ENCODE assay signal across 7 cellular contexts in genomic region chr2:96538487-96539214, GRCh38. TPM values are rescaled to one million over a fixed set of nuclear protein-coding genes. Genes with fewer than 3 reads are reported as not detected.
DNase-seq lines count a peak whose midpoint lies in the region; ATAC-seq and TF ChIP-seq lines count a peak whose summit lies in the region.

No MANE protein-coding gene starts in this region.

- no peaks in the 10 kb centered on the region for H3K27me3 Mint-ChIP-seq in activated T-cell treated with anti-CD3 and anti-CD28 coated beads, Interleukin-2, amount 50 U/mL, for 4 hours (ENCODE audit: low read depth)

- no peak overlapping the region for H2BK5ac ChIP-seq in neuronal stem cell (ENCODE audit: low read length)

- DNase-seq in Karpas-422 (no peak), fibroblast of villous mesenchyme (ENCODE audit: low read depth) (peak; percentile 55), neuronal stem cell (ENCODE audit: low spot score) (peak; percentile 75), NCI-H187 (lab: John Stamatoyannopoulos, UW) (no peak)
- DNase-seq in activated T-cell treated with anti-CD3 and anti-CD28 coated beads, Interleukin-2, amount 50 U/mL, for 4 hours = peak; percentile 91

- peak overlapping the region; percentile 69 for H3K18ac ChIP-seq in neuronal stem cell (ENCODE audit: low read length)

- peaks cover 29% of the 10 kb centered on the region; the same call in 1 of the 2 replicates for H4K20me1 ChIP-seq in Karpas-422 (ENCODE audit: insufficient read depth, low read depth, low read length)

- no peak overlapping the region for H3K4me3 ChIP-seq in Karpas-422 (ENCODE audit: low read length)
- peak overlapping the region; percentile 80 for H3K4me3 ChIP-seq in fibroblast of villous mesenchyme (ENCODE audit: low read depth, low read length)
- H3K4me3 ChIP-seq in neuronal stem cell (ENCODE audit: low read length in 2 of 2) = peak overlapping the region in 1 of 2 donors; percentile 62
- H3K4me3 ChIP-seq in stomach smooth muscle (ENCODE audit: low read length in 2 of 2) = peak overlapping the region; percentile 86 to 89

- H4K8ac ChIP-seq in neuronal stem cell (ENCODE audit: low read depth, low read length) = no peak overlapping the region

- no peak overlapping the region for H2AFZ ChIP-seq in Karpas-422 (ENCODE audit: low read length)
- H2AFZ ChIP-seq in neuronal stem cell (ENCODE audit: low read length) = peak overlapping the region; percentile 92

- H2BK12ac ChIP-seq in neuronal stem cell (ENCODE audit: low read length) = no peak overlapping the region

- H3K4me1 ChIP-seq in Karpas-422 (ENCODE audit: low read length) (peaks cover 23% of the 10 kb centered on the region), neuronal stem cell (ENCODE audit: control insufficient read depth in 2 of 2, insufficient read depth in 1 of 2, low read depth in 1 of 2, low read length in 2 of 2) (peaks cover 11 to 12% of the 10 kb centered on the region in 2 donors), stomach smooth muscle (ENCODE audit: control insufficient read depth, insufficient read depth, low read length) (peaks cover 67% of the 10 kb centered on the region)

- no peak overlapping the region for H2BK15ac ChIP-seq in neuronal stem cell (ENCODE audit: low read length)

- H3K14ac ChIP-seq in neuronal stem cell (ENCODE audit: low read length) = no peak overlapping the region

- H3K4ac ChIP-seq in neuronal stem cell (ENCODE audit: low read length) = no peak overlapping the region

- H3K27me3 ChIP-seq in Karpas-422 (ENCODE audit: low read length) = no peaks in the 10 kb centered on the region
- peaks cover 9 to 36% (median 14%) of the 10 kb centered on the region in 3 experiments for H3K27me3 ChIP-seq in neuronal stem cell (ENCODE audit: control insufficient read depth in 3 of 3, insufficient read depth in 3 of 3, low read depth in 1 of 3, low read length in 3 of 3)
- H3K27me3 ChIP-seq in stomach smooth muscle (ENCODE audit: control insufficient read depth in 1 of 2, insufficient read depth in 2 of 2, low read length in 2 of 2) = no peaks in the 10 kb centered on the region

- peaks cover 30% of the 10 kb centered on the region for H3K36me3 Mint-ChIP-seq in activated T-cell treated with anti-CD3 and anti-CD28 coated beads, Interleukin-2, amount 50 U/mL, for 4 hours (ENCODE audit: insufficient read depth)

- H3K9ac ChIP-seq in Karpas-422 (ENCODE audit: low read length) (no peak overlapping the region), neuronal stem cell (ENCODE audit: low read depth, low read length, poor library complexity) (peak overlapping the region; percentile 79), stomach smooth muscle (ENCODE audit: low read length in 2 of 2) (peak overlapping the region; percentile 75 to 83)

- H3K4me1 Mint-ChIP-seq in activated T-cell treated with anti-CD3 and anti-CD28 coated beads, Interleukin-2, amount 50 U/mL, for 4 hours (ENCODE audit: low read depth) = peaks cover 61% of the 10 kb centered on the region

- no peaks in the 10 kb centered on the region for H3K79me1 ChIP-seq in neuronal stem cell (ENCODE audit: low read depth, low read length)

- H2AK5ac ChIP-seq in neuronal stem cell (ENCODE audit: low read depth, low read length) = no peak overlapping the region

- H3K4me3 Mint-ChIP-seq in activated T-cell treated with anti-CD3 and anti-CD28 coated beads, Interleukin-2, amount 50 U/mL, for 4 hours = peak overlapping the region; percentile 95

- H3K4me2 ChIP-seq in Karpas-422 (ENCODE audit: low read depth, low read length, poor library complexity, severe bottlenecking) (peak overlapping the region; percentile 92), neuronal stem cell (ENCODE audit: insufficient read depth, low read length, poor library complexity, severe bottlenecking) (peak overlapping the region; percentile 53)

- no peaks in the 10 kb centered on the region for H3K36me3 ChIP-seq in Karpas-422 (ENCODE audit: insufficient read depth, low read length)
- no peaks in the 10 kb centered on the region for H3K36me3 ChIP-seq in neuronal stem cell (replicated peaks in 1 of 2; ENCODE audit: control insufficient read depth in 2 of 2, insufficient read depth in 2 of 2, low read length in 2 of 2)
- H3K36me3 ChIP-seq in stomach smooth muscle (ENCODE audit: control insufficient read depth in 2 of 2, insufficient read depth in 2 of 2, low read length in 2 of 2) = peaks cover 2 to 9% of the 10 kb centered on the region in 2 donors

- no peak for TF ChIP-seq CTCF in fibroblast of villous mesenchyme (IDR thresholded peaks at IDR 0.05; ENCODE audit: insufficient read depth, low read depth, low read length)

- H3K9me2 ChIP-seq in Karpas-422 (replicated peaks; ENCODE audit: insufficient read depth, low read length) = no peaks in the 10 kb centered on the region

- H3K79me2 ChIP-seq in Karpas-422 (ENCODE audit: low read length) = no peaks in the 10 kb centered on the region

- no CpG with 5 or more reads among the region's 24 CpGs for WGBS in neuronal stem cell (ENCODE audit: extremely low coverage in 2 of 2, insufficient read length in 2 of 2, insufficient replicate concordance in 1 of 2), 2 donors

- H3K9me3 Mint-ChIP-seq in activated T-cell treated with anti-CD3 and anti-CD28 coated beads, Interleukin-2, amount 50 U/mL, for 4 hours = no peaks in the 10 kb centered on the region

- H4K91ac ChIP-seq in neuronal stem cell (ENCODE audit: low read depth, low read length, poor library complexity) = no peak overlapping the region

- H3K9me3 ChIP-seq in Karpas-422 (ENCODE audit: low read length) (no peaks in the 10 kb centered on the region), neuronal stem cell (replicated peaks in 1 of 2; ENCODE audit: control insufficient read depth in 2 of 2, insufficient read depth in 1 of 2, low read depth in 1 of 2, low read length in 2 of 2) (peaks cover 0 to under 1% of the 10 kb centered on the region in 2 donors), stomach smooth muscle (ENCODE audit: control insufficient read depth in 2 of 2, low read length in 2 of 2) (no peaks in the 10 kb centered on the region)

- peak; percentile 44 to 49 for ATAC-seq in activated T-cell treated with anti-CD3 and anti-CD28 coated beads, Interleukin-2, amount 50 U/mL, for 4 hours
- no peak for ATAC-seq in HG02870 (IDR thresholded peaks at IDR 0.05; ENCODE audit: unreplicated experiment)

- no peak overlapping the region for H3K27ac ChIP-seq in Karpas-422 (ENCODE audit: low read length)
- H3K27ac ChIP-seq in neuronal stem cell (replicated peaks; ENCODE audit: low read length) = no peak overlapping the region
- H3K27ac ChIP-seq in stomach smooth muscle (ENCODE audit: low read length) = peak overlapping the region; percentile 80

- no peak overlapping the region for H3K23ac ChIP-seq in neuronal stem cell (ENCODE audit: low read depth, low read length, poor library complexity)

- peak overlapping the region; percentile 0 for H2BK120ac ChIP-seq in neuronal stem cell (ENCODE audit: low read depth, low read length)

RNA-seq across cellular contexts. Expression of gene ARID5A, which starts 2.1 kb away (rescaled TPM):
- total RNA-seq in Karpas-422 (2014; rRNA removed; shearing (Covaris generic); ENCODE audit: low replicate concordance) = 1.8 and 2.4 TPM in 2 replicates
- total RNA-seq in activated T-cell treated with anti-CD3 and anti-CD28 coated beads, Interleukin-2, amount 50 U/mL, for 4 hours = 100 to 1,000 TPM; 131 to 169 (median 132) TPM
- 9.5 and 18.4 TPM in 2 replicates for total RNA-seq in fibroblast of villous mesenchyme
- polyA plus RNA-seq in neuronal stem cell (2013, experiment 1 of 2) = 1.7 TPM
- 1.5 TPM for polyA plus RNA-seq in neuronal stem cell (2013, experiment 2 of 2)

RNA-seq across cellular contexts. Expression of gene NEURL3, which starts 33.5 kb away (rescaled TPM):
- total RNA-seq in Karpas-422 (2014; rRNA removed; shearing (Covaris generic); ENCODE audit: low replicate concordance) = not detected in 2 replicates
- under 1 TPM in 2 of 3 donors, not detected in 1; 0.26 to 0.38 TPM for total RNA-seq in activated T-cell treated with anti-CD3 and anti-CD28 coated beads, Interleukin-2, amount 50 U/mL, for 4 hours
- total RNA-seq in fibroblast of villous mesenchyme = not detected in 2 replicates
- polyA plus RNA-seq in neuronal stem cell (2013, experiment 1 of 2) = 0.06 TPM
- not detected for polyA plus RNA-seq in neuronal stem cell (2013, experiment 2 of 2)

Comparison
In these comparisons a context has a peak if more than half of its experiments do, and no peak if none do; other contexts are left out.
1. DNase-seq: peak in activated T-cell treated with anti-CD3 and anti-CD28 coated beads, Interleukin-2, amount 50 U/mL, for 4 hours (single experiment), fibroblast of villous mesenchyme (single experiment) and neuronal stem cell (single experiment); none in Karpas-422 (single experiment) and NCI-H187 (0 of 2).